Comparison of ENCODE assay signal across 1 cellular context in genomic region chr20:13205402-13205801, GRCh38.
TF ChIP-seq lines count a peak whose summit lies in the region.

No MANE protein-coding gene starts in this region.

TF ChIP-seq in HepG2, 621 proteins besides CTCF, POLR2A, EP300 and RAD21 (continued from another document):
- TF ChIP-seq CEBPB (IDR thresholded peaks at IDR 0.05; ENCODE audit: borderline replicate concordance, low read depth, low read length): no peak
- no peak for TF ChIP-seq ZNF580 (CRISPR knock-in tag; IDR thresholded peaks at IDR 0.05; ENCODE audit: borderline replicate concordance, low read depth)
- TF ChIP-seq ZNF709 (CRISPR knock-in tag; IDR thresholded peaks at IDR 0.05): no peak
- TF ChIP-seq, protein P1, sequence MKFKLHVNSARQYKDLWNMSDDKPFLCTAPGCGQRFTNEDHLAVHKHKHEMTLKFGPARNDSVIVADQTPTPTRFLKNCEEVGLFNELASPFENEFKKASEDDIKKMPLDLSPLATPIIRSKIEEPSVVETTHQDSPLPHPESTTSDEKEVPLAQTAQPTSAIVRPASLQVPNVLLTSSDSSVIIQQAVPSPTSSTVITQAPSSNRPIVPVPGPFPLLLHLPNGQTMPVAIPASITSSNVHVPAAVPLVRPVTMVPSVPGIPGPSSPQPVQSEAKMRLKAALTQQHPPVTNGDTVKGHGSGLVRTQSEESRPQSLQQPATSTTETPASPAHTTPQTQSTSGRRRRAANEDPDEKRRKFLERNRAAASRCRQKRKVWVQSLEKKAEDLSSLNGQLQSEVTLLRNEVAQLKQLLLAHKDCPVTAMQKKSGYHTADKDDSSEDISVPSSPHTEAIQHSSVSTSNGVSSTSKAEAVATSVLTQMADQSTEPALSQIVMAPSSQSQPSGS (CRISPR knock-in tag; IDR thresholded peaks at IDR 0.05): no peak
- no peak for TF ChIP-seq ZNF768 (CRISPR knock-in tag; IDR thresholded peaks at IDR 0.05)
